Comparison of ENCODE assay signal across 8 cellular contexts in the genomic region with DNA sequence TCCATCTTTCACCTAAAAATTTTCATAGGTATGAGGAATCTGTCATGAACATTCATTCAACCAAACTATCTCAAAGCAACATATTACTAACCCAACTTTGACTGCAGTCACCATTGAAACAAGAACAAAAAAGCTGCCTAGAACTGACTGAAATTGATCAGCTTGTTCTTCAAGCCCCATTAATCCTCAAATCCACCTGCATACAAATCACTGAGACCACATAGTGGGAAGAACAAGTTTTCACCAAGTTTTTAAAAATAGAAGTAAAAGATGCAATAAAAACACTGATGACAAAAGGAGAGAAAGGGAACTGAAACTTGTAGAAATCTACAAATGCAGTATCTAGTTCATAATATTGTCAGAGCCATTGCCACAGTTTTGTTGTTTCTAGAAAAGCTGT. TPM values are rescaled to one million over a fixed set of nuclear protein-coding genes. Genes with fewer than 3 reads are reported as not detected.
A peak's percentile ranks its signal among the peaks of the same experiment; 100 is the strongest.
DNase-seq lines count a peak whose midpoint lies in the region; ATAC-seq, FAIRE-seq and TF ChIP-seq lines count a peak whose summit lies in the region.

No MANE protein-coding gene starts in this region.

- H3K27me3 Mint-ChIP-seq in neural crest cell (ENCODE audit: low read depth) (peaks cover 3% of the 10 kb centered on the region), endothelial cell (ENCODE audit: unreplicated experiment) (no peaks in the 10 kb centered on the region)
- peaks cover 58 to 62% of the 10 kb centered on the region in 2 donors for H3K27me3 Mint-ChIP-seq in effector memory CD8-positive, alpha-beta T cell

- no peaks in the 10 kb centered on the region for H3K36me3 Mint-ChIP-seq in neural crest cell (ENCODE audit: low read depth)
- no peaks in the 10 kb centered on the region for H3K36me3 Mint-ChIP-seq in effector memory CD8-positive, alpha-beta T cell (ENCODE audit: insufficient read depth)
- no peaks in the 10 kb centered on the region for H3K36me3 Mint-ChIP-seq in endothelial cell (ENCODE audit: low read depth, unreplicated experiment)

- DNase-seq in H54 (ENCODE audit: insufficient read length, low spot score) (no peak), OCI-M1 (lab: John Stamatoyannopoulos, UW) (peak; percentile 58), neural crest cell (ENCODE audit: low read depth, low spot score) (no peak), endothelial cell (ENCODE audit: low spot score) (no peak), HT-29 (ENCODE audit: low spot score) (no peak), NCI-H1436 (lab: John Stamatoyannopoulos, UW) (no peak)
- DNase-seq in effector memory CD8-positive, alpha-beta T cell: no peak

- H3K27ac Mint-ChIP-seq in neural crest cell (ENCODE audit: unreplicated experiment) (no peak overlapping the region), endothelial cell (ENCODE audit: unreplicated experiment) (no peak overlapping the region)
- no peak overlapping the region for H3K27ac Mint-ChIP-seq in effector memory CD8-positive, alpha-beta T cell

- peaks cover 68% of the 10 kb centered on the region for H3K4me1 Mint-ChIP-seq in neural crest cell
- no peaks in the 10 kb centered on the region for H3K4me1 Mint-ChIP-seq in effector memory CD8-positive, alpha-beta T cell (ENCODE audit: low read depth in 2 of 2)
- peaks cover 45% of the 10 kb centered on the region for H3K4me1 Mint-ChIP-seq in endothelial cell (ENCODE audit: unreplicated experiment)

- no peaks in the 10 kb centered on the region for H3K9me3 Mint-ChIP-seq in neural crest cell
- H3K9me3 Mint-ChIP-seq in effector memory CD8-positive, alpha-beta T cell: no peaks in the 10 kb centered on the region
- no peaks in the 10 kb centered on the region for H3K9me3 Mint-ChIP-seq in endothelial cell (ENCODE audit: unreplicated experiment)

- peak; percentile 23 for FAIRE-seq in H54 (lab: Jason Lieb, UNC)

- ATAC-seq in GM18502 (IDR thresholded peaks at IDR 0.05; ENCODE audit: poor library complexity, unreplicated experiment): peak; percentile 77
- no peak for ATAC-seq in effector memory CD8-positive, alpha-beta T cell (replicated peaks)

- peak overlapping the region; percentile 36 for H3K4me3 Mint-ChIP-seq in neural crest cell
- H3K4me3 Mint-ChIP-seq in effector memory CD8-positive, alpha-beta T cell: no peak overlapping the region
- H3K4me3 Mint-ChIP-seq in endothelial cell (ENCODE audit: unreplicated experiment): no peak overlapping the region

- no peak for TF ChIP-seq POLR2A in H54 (IDR thresholded peaks at IDR 0.05; ENCODE audit: low read depth, low read length)

- no peak for TF ChIP-seq CTCF in neural crest cell (conservative IDR thresholded peaks at IDR 0.05)
- no peak for TF ChIP-seq CTCF in endothelial cell (IDR thresholded peaks at IDR 0.05; ENCODE audit: unreplicated experiment)

RNA-seq across cellular contexts. Expression of a gene that starts 6.1 kb away (rescaled TPM):
- total RNA-seq in neural crest cell (60.8 and 61.6 TPM in 2 replicates), endothelial cell (ENCODE audit: unreplicated experiment) (49.0 TPM)
- total RNA-seq in HT-29 (2014; rRNA removed; shearing (Covaris generic)): 15.3 and 16.3 TPM in 2 replicates

RNA-seq across cellular contexts. Expression of a gene that starts 34.6 kb away (rescaled TPM):
- total RNA-seq in neural crest cell (99.8 and 109 TPM in 2 replicates), endothelial cell (ENCODE audit: unreplicated experiment) (84.9 TPM)
- 61.2 and 80.9 TPM in 2 replicates for total RNA-seq in HT-29 (2014; rRNA removed; shearing (Covaris generic))
